1 cellular context compared by ENCODE assay signal in genomic region chr9:130914417-130915095, GRCh38.
TF ChIP-seq lines count a peak whose summit lies in the region.

No MANE protein-coding gene starts in this region.

TF ChIP-seq in WTC11, 78 proteins besides CTCF, POLR2A, EP300 and RAD21 (continued from another document):
- TF ChIP-seq, protein P1, sequence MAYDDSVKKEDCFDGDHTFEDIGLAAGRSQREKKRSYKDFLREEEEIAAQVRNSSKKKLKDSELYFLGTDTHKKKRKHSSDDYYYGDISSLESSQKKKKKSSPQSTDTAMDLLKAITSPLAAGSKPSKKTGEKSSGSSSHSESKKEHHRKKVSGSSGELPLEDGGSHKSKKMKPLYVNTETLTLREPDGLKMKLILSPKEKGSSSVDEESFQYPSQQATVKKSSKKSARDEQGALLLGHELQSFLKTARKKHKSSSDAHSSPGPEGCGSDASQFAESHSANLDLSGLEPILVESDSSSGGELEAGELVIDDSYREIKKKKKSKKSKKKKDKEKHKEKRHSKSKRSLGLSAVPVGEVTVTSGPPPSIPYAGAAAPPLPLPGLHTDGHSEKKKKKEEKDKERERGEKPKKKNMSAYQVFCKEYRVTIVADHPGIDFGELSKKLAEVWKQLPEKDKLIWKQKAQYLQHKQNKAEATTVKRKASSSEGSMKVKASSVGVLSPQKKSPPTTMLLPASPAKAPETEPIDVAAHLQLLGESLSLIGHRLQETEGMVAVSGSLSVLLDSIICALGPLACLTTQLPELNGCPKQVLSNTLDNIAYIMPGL (CRISPR knock-in tag; IDR thresholded peaks at IDR 0.05): no peak
- TF ChIP-seq NFATC4 (CRISPR knock-in tag; IDR thresholded peaks at IDR 0.05): no peak
- TF ChIP-seq, protein P2, sequence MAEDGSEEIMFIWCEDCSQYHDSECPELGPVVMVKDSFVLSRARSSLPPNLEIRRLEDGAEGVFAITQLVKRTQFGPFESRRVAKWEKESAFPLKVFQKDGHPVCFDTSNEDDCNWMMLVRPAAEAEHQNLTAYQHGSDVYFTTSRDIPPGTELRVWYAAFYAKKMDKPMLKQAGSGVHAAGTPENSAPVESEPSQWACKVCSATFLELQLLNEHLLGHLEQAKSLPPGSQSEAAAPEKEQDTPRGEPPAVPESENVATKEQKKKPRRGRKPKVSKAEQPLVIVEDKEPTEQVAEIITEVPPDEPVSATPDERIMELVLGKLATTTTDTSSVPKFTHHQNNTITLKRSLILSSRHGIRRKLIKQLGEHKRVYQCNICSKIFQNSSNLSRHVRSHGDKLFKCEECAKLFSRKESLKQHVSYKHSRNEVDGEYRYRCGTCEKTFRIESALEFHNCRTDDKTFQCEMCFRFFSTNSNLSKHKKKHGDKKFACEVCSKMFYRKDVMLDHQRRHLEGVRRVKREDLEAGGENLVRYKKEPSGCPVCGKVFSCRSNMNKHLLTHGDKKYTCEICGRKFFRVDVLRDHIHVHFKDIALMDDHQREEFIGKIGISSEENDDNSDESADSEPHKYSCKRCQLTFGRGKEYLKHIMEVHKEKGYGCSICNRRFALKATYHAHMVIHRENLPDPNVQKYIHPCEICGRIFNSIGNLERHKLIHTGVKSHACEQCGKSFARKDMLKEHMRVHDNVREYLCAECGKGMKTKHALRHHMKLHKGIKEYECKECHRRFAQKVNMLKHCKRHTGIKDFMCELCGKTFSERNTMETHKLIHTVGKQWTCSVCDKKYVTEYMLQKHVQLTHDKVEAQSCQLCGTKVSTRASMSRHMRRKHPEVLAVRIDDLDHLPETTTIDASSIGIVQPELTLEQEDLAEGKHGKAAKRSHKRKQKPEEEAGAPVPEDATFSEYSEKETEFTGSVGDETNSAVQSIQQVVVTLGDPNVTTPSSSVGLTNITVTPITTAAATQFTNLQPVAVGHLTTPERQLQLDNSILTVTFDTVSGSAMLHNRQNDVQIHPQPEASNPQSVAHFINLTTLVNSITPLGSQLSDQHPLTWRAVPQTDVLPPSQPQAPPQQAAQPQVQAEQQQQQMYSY (CRISPR knock-in tag; IDR thresholded peaks at IDR 0.05): no peak
- no peak for TF ChIP-seq ZSCAN18 (CRISPR knock-in tag; IDR thresholded peaks at IDR 0.05)
- no peak for TF ChIP-seq USF1 (CRISPR knock-in tag; IDR thresholded peaks at IDR 0.05)
- TF ChIP-seq GABPB1 (CRISPR knock-in tag; IDR thresholded peaks at IDR 0.05): no peak
- TF ChIP-seq TEAD1 (CRISPR knock-in tag; IDR thresholded peaks at IDR 0.05): no peak
